ENCODE assay signal across 3 cellular contexts in the genomic region with DNA sequence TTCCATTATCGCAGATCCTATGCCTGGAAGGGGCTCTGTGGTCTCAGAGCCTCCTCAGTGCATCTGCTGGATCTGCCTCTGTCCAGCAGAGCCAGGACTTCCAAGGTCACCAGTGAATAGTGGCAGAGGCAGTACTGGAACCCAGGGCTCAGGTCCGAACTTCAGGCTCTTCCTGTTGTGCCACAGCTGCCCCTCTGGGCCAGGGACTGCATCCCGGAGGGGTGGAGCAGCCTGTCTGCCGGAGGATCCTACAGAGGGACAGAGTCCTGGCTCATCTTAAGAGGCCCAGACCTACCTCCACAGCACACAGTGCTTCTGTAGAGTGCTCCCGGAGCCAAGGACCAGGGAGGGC.
TF ChIP-seq lines count a peak whose summit lies in the region.

No MANE protein-coding gene starts in this region.

TF ChIP-seq in SK-N-SH, 30 proteins besides CTCF, POLR2A, EP300 and RAD21:
- TF ChIP-seq, protein P1, sequence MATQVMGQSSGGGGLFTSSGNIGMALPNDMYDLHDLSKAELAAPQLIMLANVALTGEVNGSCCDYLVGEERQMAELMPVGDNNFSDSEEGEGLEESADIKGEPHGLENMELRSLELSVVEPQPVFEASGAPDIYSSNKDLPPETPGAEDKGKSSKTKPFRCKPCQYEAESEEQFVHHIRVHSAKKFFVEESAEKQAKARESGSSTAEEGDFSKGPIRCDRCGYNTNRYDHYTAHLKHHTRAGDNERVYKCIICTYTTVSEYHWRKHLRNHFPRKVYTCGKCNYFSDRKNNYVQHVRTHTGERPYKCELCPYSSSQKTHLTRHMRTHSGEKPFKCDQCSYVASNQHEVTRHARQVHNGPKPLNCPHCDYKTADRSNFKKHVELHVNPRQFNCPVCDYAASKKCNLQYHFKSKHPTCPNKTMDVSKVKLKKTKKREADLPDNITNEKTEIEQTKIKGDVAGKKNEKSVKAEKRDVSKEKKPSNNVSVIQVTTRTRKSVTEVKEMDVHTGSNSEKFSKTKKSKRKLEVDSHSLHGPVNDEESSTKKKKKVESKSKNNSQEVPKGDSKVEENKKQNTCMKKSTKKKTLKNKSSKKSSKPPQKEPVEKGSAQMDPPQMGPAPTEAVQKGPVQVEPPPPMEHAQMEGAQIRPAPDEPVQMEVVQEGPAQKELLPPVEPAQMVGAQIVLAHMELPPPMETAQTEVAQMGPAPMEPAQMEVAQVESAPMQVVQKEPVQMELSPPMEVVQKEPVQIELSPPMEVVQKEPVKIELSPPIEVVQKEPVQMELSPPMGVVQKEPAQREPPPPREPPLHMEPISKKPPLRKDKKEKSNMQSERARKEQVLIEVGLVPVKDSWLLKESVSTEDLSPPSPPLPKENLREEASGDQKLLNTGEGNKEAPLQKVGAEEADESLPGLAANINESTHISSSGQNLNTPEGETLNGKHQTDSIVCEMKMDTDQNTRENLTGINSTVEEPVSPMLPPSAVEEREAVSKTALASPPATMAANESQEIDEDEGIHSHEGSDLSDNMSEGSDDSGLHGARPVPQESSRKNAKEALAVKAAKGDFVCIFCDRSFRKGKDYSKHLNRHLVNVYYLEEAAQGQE (IDR thresholded peaks at IDR 0.05; ENCODE audit: low read depth, low read length), result peak; percentile 58; the same call in 1 of the 2 replicates
- TF ChIP-seq, protein P2, sequence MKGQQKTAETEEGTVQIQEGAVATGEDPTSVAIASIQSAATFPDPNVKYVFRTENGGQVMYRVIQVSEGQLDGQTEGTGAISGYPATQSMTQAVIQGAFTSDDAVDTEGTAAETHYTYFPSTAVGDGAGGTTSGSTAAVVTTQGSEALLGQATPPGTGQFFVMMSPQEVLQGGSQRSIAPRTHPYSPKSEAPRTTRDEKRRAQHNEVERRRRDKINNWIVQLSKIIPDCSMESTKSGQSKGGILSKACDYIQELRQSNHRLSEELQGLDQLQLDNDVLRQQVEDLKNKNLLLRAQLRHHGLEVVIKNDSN (IDR thresholded peaks at IDR 0.05; ENCODE audit: borderline replicate concordance, low read depth), result no peak

TF ChIP-seq in SK-N-SH treated with all-trans-retinoic acid at 6 μM for 48 hours, 23 proteins besides CTCF, POLR2A, EP300 and RAD21:
- TF ChIP-seq TOX (CRISPR knock-in tag; IDR thresholded peaks at IDR 0.05; ENCODE audit: borderline replicate concordance) (no peak), BACH2 (CRISPR knock-in tag; IDR thresholded peaks at IDR 0.05; ENCODE audit: borderline replicate concordance) (no peak)

TF ChIP-seq in IMR-90, 13 proteins besides CTCF, POLR2A, EP300 and RAD21 (continued from another document):
- TF ChIP-seq MAFK (IDR thresholded peaks at IDR 0.05; ENCODE audit: low read depth, low read length), result no peak
- no peak for TF ChIP-seq CHD1 (IDR thresholded peaks at IDR 0.05; ENCODE audit: low read depth, low read length)
- TF ChIP-seq NFE2L2 (IDR thresholded peaks at IDR 0.05; ENCODE audit: low read depth, low read length), result no peak
- TF ChIP-seq FOS (IDR thresholded peaks at IDR 0.05; ENCODE audit: low read depth, low read length), result no peak
- TF ChIP-seq CEBPB (IDR thresholded peaks at IDR 0.05; ENCODE audit: low read depth, low read length), result no peak
- TF ChIP-seq MAZ (IDR thresholded peaks at IDR 0.05; ENCODE audit: borderline replicate concordance, low read depth, low read length), result no peak
- TF ChIP-seq, protein P3, sequence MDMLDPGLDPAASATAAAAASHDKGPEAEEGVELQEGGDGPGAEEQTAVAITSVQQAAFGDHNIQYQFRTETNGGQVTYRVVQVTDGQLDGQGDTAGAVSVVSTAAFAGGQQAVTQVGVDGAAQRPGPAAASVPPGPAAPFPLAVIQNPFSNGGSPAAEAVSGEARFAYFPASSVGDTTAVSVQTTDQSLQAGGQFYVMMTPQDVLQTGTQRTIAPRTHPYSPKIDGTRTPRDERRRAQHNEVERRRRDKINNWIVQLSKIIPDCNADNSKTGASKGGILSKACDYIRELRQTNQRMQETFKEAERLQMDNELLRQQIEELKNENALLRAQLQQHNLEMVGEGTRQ (IDR thresholded peaks at IDR 0.05; ENCODE audit: low read depth, low read length), result no peak
- TF ChIP-seq MXI1 (IDR thresholded peaks at IDR 0.05; ENCODE audit: borderline replicate concordance, low read depth, low read length), result no peak
- TF ChIP-seq ELK1 (IDR thresholded peaks at IDR 0.05; ENCODE audit: borderline replicate concordance, low read depth, low read length), result no peak
- TF ChIP-seq BHLHE40 (IDR thresholded peaks at IDR 0.05; ENCODE audit: low read depth, low read length), result no peak
- TF ChIP-seq RCOR1 (IDR thresholded peaks at IDR 0.05; ENCODE audit: insufficient replicate concordance, low read length), result no peak
